33 cellular contexts compared by ENCODE assay signal in genomic region chr20:49063279-49063678, GRCh38.
"Had no signal": no experiment of that assay in that cellular context is flagged by ENCODE, and none has a peak within 500 bp of the region (broad histone marks: within the 10 kb centered on the region; RNA-seq: fewer than 3 reads in every experiment).

No MANE protein-coding gene starts in this region.

- H3K27ac ChIP-seq: adrenal gland, ascending aorta, body of pancreas, brain microvascular endothelial cell, breast epithelium, cardiac muscle cell had no signal

- FAIRE-seq: astrocyte, bronchial epithelial cell had no signal

- H3K4me3 ChIP-seq: adrenal gland, ascending aorta, body of pancreas, breast epithelium, cardiac muscle cell had no signal

- H3K4me1 ChIP-seq: adrenal gland, ascending aorta, body of pancreas, breast epithelium had no signal

- H3K27me3 ChIP-seq: adrenal gland, ascending aorta, body of pancreas, brain microvascular endothelial cell, breast epithelium, cardiac muscle cell had no signal

- DNase-seq: activated effector memory CD4-positive, alpha-beta T cell treated with anti-CD3 and anti-CD28 coated beads, Interleukin-2, amount 50 U/mL, for 16 hours; activated effector memory CD4-positive, alpha-beta T cell treated with Interleukin-2 at 50 U/mL for 16 hours; activated gamma-delta T cell; activated gamma-delta T cell treated with Interleukin-2 at 50 U/mL for 16 hours; activated naive CD4-positive, alpha-beta T cell; activated naive CD4-positive, alpha-beta T cell treated with anti-CD3 and anti-CD28 coated beads for 36 hours; activated naive CD4-positive, alpha-beta T cell treated with anti-CD3 and anti-CD28 coated beads, Interleukin-2, amount 10 ng/mL, durations not matched to agents 7 days and 5 days; activated naive CD4-positive, alpha-beta T cell treated with anti-CD3 and anti-CD28 coated beads, Interleukin-2, amount 50 U/mL, for 16 hours; activated naive CD4-positive, alpha-beta T cell treated with Interleukin-2 at 50 U/mL for 16 hours; activated naive CD8-positive, alpha-beta T cell treated with anti-CD3 and anti-CD28 coated beads for 36 hours; activated naive CD8-positive, alpha-beta T cell treated with anti-CD3 and anti-CD28 coated beads, Interleukin-2, amount 10 ng/mL, durations not matched to agents 7 days and 5 days; activated naive CD8-positive, alpha-beta T cell treated with anti-CD3 and anti-CD28 coated beads, Interleukin-2, amount 50 U/mL, for 24 hours; activated T-cell treated with anti-CD3 and anti-CD28 coated beads, Interleukin-2, amount 50 U/mL, for 24 hours; activated T-cell treated with anti-CD3 and anti-CD28 coated beads, Interleukin-2, amount 50 U/mL, for 4 hours; activated T-cell treated with anti-CD3 and anti-CD28 coated beads, Interleukin-2, amount 50 U/mL, for 48 hours; activated T-cell treated with anti-CD3 and anti-CD28 coated beads, Interleukin-2, amount 50 U/mL, for 72 hours; adrenal gland; amniotic stem cell; amygdala; anterior cingulate cortex; aorta; body of pancreas; brain microvascular endothelial cell; caudate nucleus; central memory CD4-positive, alpha-beta T cell; cerebellar nuclear complex had no signal

- H3K9me3 ChIP-seq: adrenal gland, ascending aorta, body of pancreas, breast epithelium had no signal

- ATAC-seq: activated naive CD4-positive, alpha-beta T cell treated with anti-CD3 and anti-CD28 coated beads, Interleukin-2, amount 50 U/mL, for 72 hours; activated naive CD8-positive, alpha-beta T cell treated with anti-CD3 and anti-CD28 coated beads, Interleukin-2, amount 50 U/mL, for 24 hours; activated T-cell treated with anti-CD3 and anti-CD28 coated beads, Interleukin-2, amount 50 U/mL, for 4 hours; activated T-cell treated with anti-CD3 and anti-CD28 coated beads, Interleukin-2, amount 50 U/mL, for 72 hours; activated T-helper 17 cell treated with anti-CD3 and anti-CD28 coated beads, Interleukin-2, amount 50 U/mL, for 72 hours; body of pancreas had no signal

- H3K36me3 ChIP-seq: breast epithelium had no signal
